25 cellular contexts compared by ENCODE assay signal in genomic region chr4:144402999-144403398, GRCh38.
DNase-seq lines count a peak whose midpoint lies in the region; ATAC-seq, FAIRE-seq and TF ChIP-seq lines count a peak whose summit lies in the region.
"Had no signal": no experiment of that assay in that cellular context is flagged by ENCODE, and none has a peak within 500 bp of the region (broad histone marks: within the 10 kb centered on the region; RNA-seq: fewer than 3 reads in every experiment).

No MANE protein-coding gene starts in this region.

- FAIRE-seq in GM12878 (lab: Jason Lieb, UNC), result no peak
- FAIRE-seq: A204.1, D721Med, GM12891, GM18507, H1 had no signal

- no peaks in the 10 kb centered on the region for H3K27me3 Mint-ChIP-seq in stimulated activated naive B cell treated with anti-CD40 and anti-IgM and Interleukin-4, amounts not matched to agents 10 μg/mL and 1 μg/mL and 100 μg/mL, for 72 hours
- H3K27me3 Mint-ChIP-seq: CD4-positive, alpha-beta T cell; CD8-positive, alpha-beta memory T cell had no signal

- no peak for ATAC-seq in GM12878
- ATAC-seq in stimulated activated naive B cell treated with anti-CD40 and anti-IgM and Interleukin-4, amounts not matched to agents 10 μg/mL and 1 μg/mL and 100 μg/mL, for 72 hours (replicated peaks), result peak; percentile 58 to 59
- ATAC-seq in GM21529 (IDR thresholded peaks at IDR 0.05; ENCODE audit: unreplicated experiment), result no peak

- H3K4me3 ChIP-seq in cardiac muscle cell (no peak overlapping the region), GM12878 (no peak overlapping the region)
- H3K4me3 ChIP-seq: BLaER1 treated with 17β-estradiol and CSF1 and Interleukin-3, amounts not matched to agents 10 nM and 100 nM; GM23248 had no signal

- H3K9me3 Mint-ChIP-seq in stimulated activated naive B cell treated with anti-CD40 and anti-IgM and Interleukin-4, amounts not matched to agents 10 μg/mL and 1 μg/mL and 100 μg/mL, for 72 hours, result peaks cover 0 to 3% of the 10 kb centered on the region in 2 donors
- H3K9me3 Mint-ChIP-seq: CD4-positive, alpha-beta T cell had no signal

- no peak for TF ChIP-seq EP300 in GM12878 (IDR thresholded peaks at IDR 0.05; ENCODE audit: borderline replicate concordance in 1 of 2, control insufficient read depth in 1 of 2, low read depth in 2 of 2, low read length in 2 of 2)

- no peak overlapping the region for H3K27ac Mint-ChIP-seq in stimulated activated naive B cell treated with anti-CD40 and anti-IgM and Interleukin-4, amounts not matched to agents 10 μg/mL and 1 μg/mL and 100 μg/mL, for 72 hours
- H3K27ac Mint-ChIP-seq: CD14-positive monocyte; CD4-positive, alpha-beta T cell; CD8-positive, alpha-beta memory T cell had no signal

- TF ChIP-seq CTCF in cardiac muscle cell (IDR thresholded peaks at IDR 0.05; ENCODE audit: low read depth, low read length) (no peak), GM12878 (IDR thresholded peaks at IDR 0.05 in 2 of 3, conservative IDR thresholded peaks at IDR 0.05 in 1 of 3; ENCODE audit: control insufficient read depth in 2 of 3, extremely low read depth in 1 of 3, insufficient read depth in 1 of 3, low read depth in 3 of 3, low read length in 3 of 3) (no peak)

- in situ Hi-C loops in GM12878 (cut with MboI), result no loop called here

- RAD21 ChIA-PET in GM12878 (lab: Charles Lee; ENCODE audit: unreplicated experiment), result no interaction called here

- BruUV-seq in GM12878 (replicated peaks; lab: Mats Ljungman, UMichigan), result no TSS peak

- SMC1A ChIA-PET in GM12878 (lab: Charles Lee; ENCODE audit: uncharacterized antibody, unreplicated experiment), result interaction anchor here (1.1 kb wide), 1 partner anchor 24 kb away, joined by 3 read pairs; no protein-coding TSS in a partner anchor

- H3K9ac ChIP-seq in GM12878 (ENCODE audit: control insufficient read depth, insufficient read depth, low read length), result no peak overlapping the region
- H3K9ac ChIP-seq: BLaER1 treated with 17β-estradiol and CSF1 and Interleukin-3, amounts not matched to agents 10 nM and 100 nM; GM23248 had no signal

- H3K4me2 ChIP-seq in GM12878 (ENCODE audit: control insufficient read depth, insufficient read depth), result no peak overlapping the region
- H3K4me2 ChIP-seq: BLaER1 treated with 17β-estradiol and CSF1 and Interleukin-3, amounts not matched to agents 10 nM and 100 nM had no signal

- no peaks in the 10 kb centered on the region for H4K20me1 ChIP-seq in GM12878 (ENCODE audit: control insufficient read depth, insufficient read depth)
- H4K20me1 ChIP-seq: BLaER1 treated with 17β-estradiol and CSF1 and Interleukin-3, amounts not matched to agents 10 nM and 100 nM had no signal

- peaks cover 9 to 32% of the 10 kb centered on the region in 2 donors for H3K4me1 Mint-ChIP-seq in stimulated activated naive B cell treated with anti-CD40 and anti-IgM and Interleukin-4, amounts not matched to agents 10 μg/mL and 1 μg/mL and 100 μg/mL, for 72 hours
- H3K4me1 Mint-ChIP-seq: CD14-positive monocyte; CD8-positive, alpha-beta memory T cell had no signal

- H3K27me3 ChIP-seq in cardiac muscle cell (no peaks in the 10 kb centered on the region), GM12878 (replicated peaks in 1 of 2; ENCODE audit: control insufficient read depth in 2 of 2, insufficient read depth in 2 of 2, low read length in 1 of 2) (no peaks in the 10 kb centered on the region)
- H3K27me3 ChIP-seq: BE2C; BLaER1 treated with 17β-estradiol and CSF1 and Interleukin-3, amounts not matched to agents 10 nM and 100 nM had no signal

- no peak overlapping the region for H3K4me3 Mint-ChIP-seq in stimulated activated naive B cell treated with anti-CD40 and anti-IgM and Interleukin-4, amounts not matched to agents 10 μg/mL and 1 μg/mL and 100 μg/mL, for 72 hours
- H3K4me3 Mint-ChIP-seq: CD14-positive monocyte; CD4-positive, alpha-beta T cell; CD8-positive, alpha-beta memory T cell had no signal

- intact Hi-C loops in cardiac septum (cut with DNase I), result no loop called here
- intact Hi-C loops in GM12878 (cut with micrococcal nuclease; ENCODE audit: unreplicated experiment), result no loop called here

- H2AFZ ChIP-seq in GM12878 (ENCODE audit: control insufficient read depth, low read depth, low read length), result no peak overlapping the region
- H2AFZ ChIP-seq: GM23248 had no signal

- 0% methylated on average over 1 of the region's 1 CpG for WGBS in GM12878 (ENCODE audit: insufficient coverage, insufficient replicate concordance, low lambda C conversion rate, missing lambda C conversion rate)

- H3K36me3 ChIP-seq in cardiac muscle cell, result no peaks in the 10 kb centered on the region
- no peaks in the 10 kb centered on the region for H3K36me3 ChIP-seq in GM12878 (ENCODE audit: control insufficient read depth in 2 of 2, insufficient read depth in 2 of 2, low read length in 1 of 2)
- H3K36me3 ChIP-seq: BE2C; BLaER1 treated with 17β-estradiol and CSF1 and Interleukin-3, amounts not matched to agents 10 nM and 100 nM had no signal

- H3K36me3 Mint-ChIP-seq in stimulated activated naive B cell treated with anti-CD40 and anti-IgM and Interleukin-4, amounts not matched to agents 10 μg/mL and 1 μg/mL and 100 μg/mL, for 72 hours, result no peaks in the 10 kb centered on the region
- H3K36me3 Mint-ChIP-seq: CD14-positive monocyte; CD8-positive, alpha-beta memory T cell had no signal

- H3K27ac ChIP-seq in cardiac muscle cell (peak overlapping the region; percentile 86), GM12878 (ENCODE audit: control insufficient read depth, insufficient read depth) (no peak overlapping the region)
- H3K27ac ChIP-seq: 22Rv1; BLaER1 treated with 17β-estradiol and CSF1 and Interleukin-3, amounts not matched to agents 10 nM and 100 nM; GM23248 had no signal

- H3K4me1 ChIP-seq in cardiac muscle cell (ENCODE audit: low read depth) (peaks cover 20% of the 10 kb centered on the region), GM12878 (ENCODE audit: control insufficient read depth, insufficient read depth, low read length) (no peaks in the 10 kb centered on the region)
- H3K4me1 ChIP-seq: BE2C; BLaER1 treated with 17β-estradiol and CSF1 and Interleukin-3, amounts not matched to agents 10 nM and 100 nM had no signal

- CTCF ChIA-PET in GM12878 (lab: Yijun Ruan, JAX), result no interaction called here

- no peaks in the 10 kb centered on the region for H3K9me3 ChIP-seq in cardiac muscle cell (ENCODE audit: low read depth)
- H3K9me3 ChIP-seq in GM12878 (replicated peaks; ENCODE audit: control insufficient read depth, insufficient read depth, low read length), result no peaks in the 10 kb centered on the region
- H3K9me3 ChIP-seq: BE2C had no signal

- DNase-seq in cardiac muscle cell (ENCODE audit: low read depth in 1 of 2, low spot score in 1 of 2) (no peak), cardiac septum (ENCODE audit: low spot score) (no peak), GM12878 (ENCODE audit: low read depth, low spot score) (no peak), ureter (ENCODE audit: low spot score) (no peak)
- no peak for DNase-seq in stimulated activated naive B cell treated with anti-CD40 and anti-IgM and Interleukin-4, amounts not matched to agents 10 μg/mL and 1 μg/mL and 100 μg/mL, for 72 hours
- DNase-seq: AML-193; BE2C; CD4-positive, alpha-beta T cell; CD8-positive, alpha-beta memory T cell; DMS 273 treated with DMSO at 0.1 percent for 48 hours; DMS79; EL; GDM1; GM23248; H7; HCEC 1CT had no signal

- H3K79me2 ChIP-seq in GM12878 (ENCODE audit: control insufficient read depth, insufficient read depth, low read length), result no peaks in the 10 kb centered on the region

- POLR2A ChIA-PET in GM12878 (lab: Charles Lee), result no interaction called here

- no peak for TF ChIP-seq RAD21 in GM12878 (IDR thresholded peaks at IDR 0.05; ENCODE audit: insufficient read depth, low read depth, low read length)

- TF ChIP-seq POLR2A in GM12878 (IDR thresholded peaks at IDR 0.05; ENCODE audit: low read depth, low read length), result no peak

TF ChIP-seq in GM12878, 131 proteins besides CTCF, POLR2A, EP300 and RAD21:
- TF ChIP-seq NFIC (IDR thresholded peaks at IDR 0.05; ENCODE audit: low read depth, low read length), result peak; percentile 90
- peak; percentile 79 for TF ChIP-seq MEF2A (IDR thresholded peaks at IDR 0.05; ENCODE audit: insufficient read depth, low read depth, low read length)
- TF ChIP-seq IRF3 (IDR thresholded peaks at IDR 0.05), result no peak
- TF ChIP-seq TCF7 (IDR thresholded peaks at IDR 0.05; ENCODE audit: borderline replicate concordance), result peak; percentile 35; the same call in 1 of the 2 replicates
- TF ChIP-seq CREM (IDR thresholded peaks at IDR 0.05; ENCODE audit: low read depth), result peak; percentile 15; the same call in 1 of the 2 replicates
- TF ChIP-seq JUNB (IDR thresholded peaks at IDR 0.05), result peak; percentile 57
- peak; percentile 84; the same call in 1 of the 2 replicates for TF ChIP-seq FOXM1 (IDR thresholded peaks at IDR 0.05; ENCODE audit: low read depth, low read length)
- no peak for TF ChIP-seq SMAD1 (IDR thresholded peaks at IDR 0.05; ENCODE audit: low read depth, partially characterized antibody)
- TF ChIP-seq CBX5 (IDR thresholded peaks at IDR 0.05; ENCODE audit: low read depth), result no peak
- TF ChIP-seq BCL3 (IDR thresholded peaks at IDR 0.05; ENCODE audit: borderline replicate concordance, insufficient read depth, low read depth, low read length, poor library complexity, severe bottlenecking), result peak; percentile 26
- no peak for TF ChIP-seq ASH2L (IDR thresholded peaks at IDR 0.05; ENCODE audit: borderline replicate concordance, low read depth)
- TF ChIP-seq RUNX3 (IDR thresholded peaks at IDR 0.05; ENCODE audit: low read length), result peak; percentile 85
TF ChIP-seq in GM12878: peak in this region for 8.

Comparison
In these comparisons a context has a peak if more than half of its experiments do, and no peak if none do; other contexts are left out.
1. ATAC-seq: peak in stimulated activated naive B cell treated with anti-CD40 and anti-IgM and Interleukin-4, amounts not matched to agents 10 μg/mL and 1 μg/mL and 100 μg/mL, for 72 hours (2 of 2); none in GM12878 (single experiment) and GM21529 (single experiment).